1 cellular context compared by ENCODE assay signal in genomic region chr6:108113557-108114519, GRCh38.
TF ChIP-seq lines count a peak whose summit lies in the region.

No MANE protein-coding gene starts in this region.

TF ChIP-seq in K562, 482 proteins besides CTCF, POLR2A, EP300 and RAD21:
- TF ChIP-seq SMARCC2 (IDR thresholded peaks at IDR 0.05; ENCODE audit: low read depth) (no peak), NR3C1 (CRISPR knock-in tag; IDR thresholded peaks at IDR 0.05) (no peak), CBX5 (IDR thresholded peaks at IDR 0.05; ENCODE audit: borderline replicate concordance, low read depth) (no peak), TAL1 (IDR thresholded peaks at IDR 0.05) (no peak), BCOR (IDR thresholded peaks at IDR 0.05) (no peak), ESRRA (IDR thresholded peaks at IDR 0.05; ENCODE audit: borderline replicate concordance, low read depth) (peak; percentile 27; the same call in 1 of the 2 replicates), SLC30A9 (CRISPR knock-in tag; IDR thresholded peaks at IDR 0.05) (no peak), ZNF589 (CRISPR knock-in tag; IDR thresholded peaks at IDR 0.05; ENCODE audit: low read depth) (no peak), RBFOX2 (IDR thresholded peaks at IDR 0.05; ENCODE audit: low read depth, low read length) (no peak), BMI1 (IDR thresholded peaks at IDR 0.05; ENCODE audit: low read length) (no peak), CC2D1A (IDR thresholded peaks at IDR 0.05) (peak; percentile 46; the same call in 1 of the 2 replicates), LCOR (CRISPR knock-in tag; IDR thresholded peaks at IDR 0.05) (no peak), TAF9B (IDR thresholded peaks at IDR 0.05; ENCODE audit: partially characterized antibody) (no peak), HNRNPH1 (optimal IDR thresholded peaks at IDR 0.05; ENCODE audit: low read depth, low read length) (no peak), CTBP1 (IDR thresholded peaks at IDR 0.05; ENCODE audit: borderline replicate concordance) (peak; percentile 39; the same call in 1 of the 2 replicates), ZSCAN32 (CRISPR knock-in tag; IDR thresholded peaks at IDR 0.05) (no peak), U2AF2 (optimal IDR thresholded peaks at IDR 0.05; ENCODE audit: low read depth, low read length) (no peak), RCOR1 (IDR thresholded peaks at IDR 0.05; ENCODE audit: borderline replicate concordance in 1 of 2, low read depth in 2 of 2, low read length in 2 of 2) (0 out of 4 replicates have a peak, but pooled peaks of 1 of the 2 experiments have one; percentile 22), FOXP4 (CRISPR knock-in tag; IDR thresholded peaks at IDR 0.05; ENCODE audit: borderline replicate concordance) (no peak), SMC3 (conservative IDR thresholded peaks at IDR 0.05; ENCODE audit: insufficient read depth, low read depth, low read length) (peak; percentile 60), MGA (IDR thresholded peaks at IDR 0.05) (no peak), STAG1 (CRISPR knock-in tag; IDR thresholded peaks at IDR 0.05; ENCODE audit: borderline replicate concordance) (peak; percentile 55; the same call in 1 of the 2 replicates), KLF16 (IDR thresholded peaks at IDR 0.05) (no peak), TARDBP (IDR thresholded peaks at IDR 0.05) (no peak), ZBTB1 (CRISPR knock-in tag; IDR thresholded peaks at IDR 0.05; ENCODE audit: borderline replicate concordance, low read depth) (no peak), KDM1A (IDR thresholded peaks at IDR 0.05) (no peak), HMGN3 (IDR thresholded peaks at IDR 0.05; ENCODE audit: borderline replicate concordance, extremely low read depth, insufficient read length, low read depth, low read length) (no peak), THAP12 (CRISPR knock-in tag; IDR thresholded peaks at IDR 0.05) (no peak), MTF1 (CRISPR knock-in tag; IDR thresholded peaks at IDR 0.05; ENCODE audit: borderline replicate concordance) (no peak)
- TF ChIP-seq, protein P1, sequence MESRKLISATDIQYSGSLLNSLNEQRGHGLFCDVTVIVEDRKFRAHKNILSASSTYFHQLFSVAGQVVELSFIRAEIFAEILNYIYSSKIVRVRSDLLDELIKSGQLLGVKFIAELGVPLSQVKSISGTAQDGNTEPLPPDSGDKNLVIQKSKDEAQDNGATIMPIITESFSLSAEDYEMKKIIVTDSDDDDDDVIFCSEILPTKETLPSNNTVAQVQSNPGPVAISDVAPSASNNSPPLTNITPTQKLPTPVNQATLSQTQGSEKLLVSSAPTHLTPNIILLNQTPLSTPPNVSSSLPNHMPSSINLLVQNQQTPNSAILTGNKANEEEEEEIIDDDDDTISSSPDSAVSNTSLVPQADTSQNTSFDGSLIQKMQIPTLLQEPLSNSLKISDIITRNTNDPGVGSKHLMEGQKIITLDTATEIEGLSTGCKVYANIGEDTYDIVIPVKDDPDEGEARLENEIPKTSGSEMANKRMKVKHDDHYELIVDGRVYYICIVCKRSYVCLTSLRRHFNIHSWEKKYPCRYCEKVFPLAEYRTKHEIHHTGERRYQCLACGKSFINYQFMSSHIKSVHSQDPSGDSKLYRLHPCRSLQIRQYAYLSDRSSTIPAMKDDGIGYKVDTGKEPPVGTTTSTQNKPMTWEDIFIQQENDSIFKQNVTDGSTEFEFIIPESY (CRISPR knock-in tag; IDR thresholded peaks at IDR 0.05) = 0 out of 2 replicates have a peak, but pooled peaks have one; percentile 21
- TF ChIP-seq, protein P2, sequence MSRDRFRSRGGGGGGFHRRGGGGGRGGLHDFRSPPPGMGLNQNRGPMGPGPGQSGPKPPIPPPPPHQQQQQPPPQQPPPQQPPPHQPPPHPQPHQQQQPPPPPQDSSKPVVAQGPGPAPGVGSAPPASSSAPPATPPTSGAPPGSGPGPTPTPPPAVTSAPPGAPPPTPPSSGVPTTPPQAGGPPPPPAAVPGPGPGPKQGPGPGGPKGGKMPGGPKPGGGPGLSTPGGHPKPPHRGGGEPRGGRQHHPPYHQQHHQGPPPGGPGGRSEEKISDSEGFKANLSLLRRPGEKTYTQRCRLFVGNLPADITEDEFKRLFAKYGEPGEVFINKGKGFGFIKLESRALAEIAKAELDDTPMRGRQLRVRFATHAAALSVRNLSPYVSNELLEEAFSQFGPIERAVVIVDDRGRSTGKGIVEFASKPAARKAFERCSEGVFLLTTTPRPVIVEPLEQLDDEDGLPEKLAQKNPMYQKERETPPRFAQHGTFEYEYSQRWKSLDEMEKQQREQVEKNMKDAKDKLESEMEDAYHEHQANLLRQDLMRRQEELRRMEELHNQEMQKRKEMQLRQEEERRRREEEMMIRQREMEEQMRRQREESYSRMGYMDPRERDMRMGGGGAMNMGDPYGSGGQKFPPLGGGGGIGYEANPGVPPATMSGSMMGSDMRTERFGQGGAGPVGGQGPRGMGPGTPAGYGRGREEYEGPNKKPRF (IDR thresholded peaks at IDR 0.05; ENCODE audit: low read depth, low read length) = no peak
- TF ChIP-seq, protein P3, sequence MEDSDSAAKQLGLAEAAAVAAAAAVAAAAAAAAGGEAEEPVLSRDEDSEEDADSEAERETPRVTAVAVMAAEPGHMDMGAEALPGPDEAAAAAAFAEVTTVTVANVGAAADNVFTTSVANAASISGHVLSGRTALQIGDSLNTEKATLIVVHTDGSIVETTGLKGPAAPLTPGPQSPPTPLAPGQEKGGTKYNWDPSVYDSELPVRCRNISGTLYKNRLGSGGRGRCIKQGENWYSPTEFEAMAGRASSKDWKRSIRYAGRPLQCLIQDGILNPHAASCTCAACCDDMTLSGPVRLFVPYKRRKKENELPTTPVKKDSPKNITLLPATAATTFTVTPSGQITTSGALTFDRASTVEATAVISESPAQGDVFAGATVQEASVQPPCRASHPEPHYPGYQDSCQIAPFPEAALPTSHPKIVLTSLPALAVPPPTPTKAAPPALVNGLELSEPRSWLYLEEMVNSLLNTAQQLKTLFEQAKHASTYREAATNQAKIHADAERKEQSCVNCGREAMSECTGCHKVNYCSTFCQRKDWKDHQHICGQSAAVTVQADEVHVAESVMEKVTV (CRISPR knock-in tag; IDR thresholded peaks at IDR 0.05) = peak; percentile 70
TF ChIP-seq in K562: peak in this region for 8.
